In genomic region chr11:119030029-119030328, GRCh38 we compare ENCODE assay signal across 8 cellular contexts. TPM values are rescaled to one million over a fixed set of nuclear protein-coding genes. Genes with fewer than 3 reads are reported as not detected.
DNase-seq lines count a peak whose midpoint lies in the region; ATAC-seq and TF ChIP-seq lines count a peak whose summit lies in the region.

No MANE protein-coding gene starts in this region.

- H3K36me3 Mint-ChIP-seq in activated naive CD4-positive, alpha-beta T cell treated with anti-CD3 and anti-CD28 coated beads, Interleukin-2, amount 50 U/mL, for 24 hours = no peaks in the 10 kb centered on the region

- no peak for TF ChIP-seq CTCF in kidney epithelial cell (IDR thresholded peaks at IDR 0.05; ENCODE audit: insufficient read depth, low read length, poor library complexity, severe bottlenecking)

- peak overlapping the region; percentile 85 for H3K4me3 ChIP-seq in kidney epithelial cell (ENCODE audit: low read depth, low read length)

- H3K9me3 Mint-ChIP-seq in activated naive CD4-positive, alpha-beta T cell treated with anti-CD3 and anti-CD28 coated beads, Interleukin-2, amount 50 U/mL, for 24 hours = no peaks in the 10 kb centered on the region

- ATAC-seq in GM19351 (IDR thresholded peaks at IDR 0.05; ENCODE audit: unreplicated experiment) (peak; percentile 15), HG03039 (IDR thresholded peaks at IDR 0.05; ENCODE audit: unreplicated experiment) (peak; percentile 18), HG03571 (IDR thresholded peaks at IDR 0.05; ENCODE audit: unreplicated experiment) (no peak)

- DNase-seq in kidney epithelial cell (ENCODE audit: low read depth) (no peak), SIG-M5 (lab: John Stamatoyannopoulos, UW) (no peak), NCI-H2227 treated with DMSO at 0.1 percent for 48 hours (lab: John Stamatoyannopoulos, UW) (no peak)

- peaks cover 29% of the 10 kb centered on the region for H3K4me1 Mint-ChIP-seq in activated naive CD4-positive, alpha-beta T cell treated with anti-CD3 and anti-CD28 coated beads, Interleukin-2, amount 50 U/mL, for 24 hours

- H3K27ac Mint-ChIP-seq in activated naive CD4-positive, alpha-beta T cell treated with anti-CD3 and anti-CD28 coated beads, Interleukin-2, amount 50 U/mL, for 24 hours = peak overlapping the region; percentile 92

- H3K27me3 ChIP-seq in kidney epithelial cell (ENCODE audit: control insufficient read depth, insufficient read depth, low read length) = no peaks in the 10 kb centered on the region

- H3K27ac ChIP-seq in temporal lobe (ENCODE audit: low read depth, low read length) = peak overlapping the region; percentile 75

- H3K27me3 Mint-ChIP-seq in activated naive CD4-positive, alpha-beta T cell treated with anti-CD3 and anti-CD28 coated beads, Interleukin-2, amount 50 U/mL, for 24 hours = no peaks in the 10 kb centered on the region

- peak overlapping the region; percentile 86 for H3K4me3 Mint-ChIP-seq in activated naive CD4-positive, alpha-beta T cell treated with anti-CD3 and anti-CD28 coated beads, Interleukin-2, amount 50 U/mL, for 24 hours

- H3K36me3 ChIP-seq in kidney epithelial cell (ENCODE audit: control insufficient read depth, insufficient read depth, low read length) = peaks cover 2% of the 10 kb centered on the region

RNA-seq across cellular contexts. Expression of gene SLC37A4, which starts 0.7 kb away (rescaled TPM):
- total RNA-seq in kidney epithelial cell (20.7 and 27.9 TPM in 2 replicates), temporal lobe (9.8 TPM)

RNA-seq across cellular contexts. Expression of gene TRAPPC4, which starts 11.4 kb away (rescaled TPM):
- total RNA-seq in kidney epithelial cell (61.2 and 72.6 TPM in 2 replicates), temporal lobe (51.6 TPM)

RNA-seq across cellular contexts. Expression of gene RPS25, which starts 11.8 kb away (rescaled TPM):
- 1,597 and 2,068 TPM in 2 replicates for total RNA-seq in kidney epithelial cell
- 1,273 TPM for total RNA-seq in temporal lobe

RNA-seq across cellular contexts. Expression of gene HYOU1, which starts 27.0 kb away (rescaled TPM):
- total RNA-seq in kidney epithelial cell (280 and 303 TPM in 2 replicates), temporal lobe (32.0 TPM)

RNA-seq across cellular contexts. Expression of gene CENATAC, which starts 32.0 kb away (rescaled TPM):
- total RNA-seq in kidney epithelial cell (25.4 and 29.8 TPM in 2 replicates), temporal lobe (17.9 TPM)
